Comparison of ENCODE assay signal across 3 cellular contexts in genomic region chr16:16408430-16408829, GRCh38. TPM values are rescaled to one million over a fixed set of nuclear protein-coding genes. Genes with fewer than 3 reads are reported as not detected.
DNase-seq lines count a peak whose midpoint lies in the region; ATAC-seq, FAIRE-seq and TF ChIP-seq lines count a peak whose summit lies in the region.
"Not testable (repeated sequence)": the region's sequence is repeated elsewhere in the genome, so short reads cannot be mapped to it uniquely, and the experiment has no call there.
"Had no signal": no experiment of that assay in that cellular context is flagged by ENCODE, and none has a peak within 500 bp of the region (broad histone marks: within the 10 kb centered on the region; RNA-seq: fewer than 3 reads in every experiment).

No MANE protein-coding gene starts in this region.

- H3K4me3 ChIP-seq in HepG2 (replicated peaks in 1 of 3; ENCODE audit: insufficient read depth in 1 of 3, low read depth in 2 of 3, low read length in 3 of 3): not testable (repeated sequence)

- not testable (repeated sequence) for FAIRE-seq in HepG2 (lab: Jason Lieb, UNC)

- DNase-seq in HepG2 (ENCODE audit: low spot score): not testable (repeated sequence)

- H3K9ac ChIP-seq in HepG2 (ENCODE audit: insufficient read depth, low read depth, low read length): not testable (repeated sequence)

- H4K20me1 ChIP-seq in HepG2 (ENCODE audit: insufficient read depth, low read length): not testable (repeated sequence)

- CTCF ChIA-PET in HepG2 (lab: Yijun Ruan, JAX; ENCODE audit: low intra/inter-chr PET ratio, low total read pairs): not testable (repeated sequence)

- not testable (repeated sequence) for H3K27me3 ChIP-seq in HepG2 (ENCODE audit: control insufficient read depth in 1 of 2, insufficient read depth in 2 of 2, low read length in 2 of 2)

- in situ Hi-C loops in HepG2 (cut with HindIII; ENCODE audit: extremely low pct_ligation_motif_present, low pct_unique_long_range_greater_than_20kb): not testable (repeated sequence)

- POLR2A ChIA-PET in HepG2 (lab: Yijun Ruan, JAX): not testable (repeated sequence)

- H3K9me3 ChIP-seq in HepG2 (ENCODE audit: low read length): not testable (repeated sequence)

- not testable (repeated sequence) for TF ChIP-seq CTCF in HepG2 (CRISPR knock-in tag; IDR thresholded peaks at IDR 0.05)

- not testable (repeated sequence) for H3K27ac ChIP-seq in HepG2 (ENCODE audit: extremely low read length, insufficient read depth, low read length)

- not testable (repeated sequence) for H3K36me3 ChIP-seq in HepG2 (replicated peaks in 1 of 2; ENCODE audit: control insufficient read depth in 1 of 2, insufficient read depth in 2 of 2, low read length in 2 of 2)

- not testable (repeated sequence) for H2AFZ ChIP-seq in HepG2 (ENCODE audit: low read length)

- TF ChIP-seq EP300 in HepG2 (IDR thresholded peaks at IDR 0.05; ENCODE audit: low read depth in 2 of 2, low read length in 2 of 2); HepG2 (CRISPR knock-in tag; IDR thresholded peaks at IDR 0.05; ENCODE audit: borderline replicate concordance): not testable (repeated sequence)

- intact Hi-C loops in HepG2 (cut with micrococcal nuclease; ENCODE audit: unreplicated experiment): not testable (repeated sequence)

- TF ChIP-seq POLR2A in HepG2 (IDR thresholded peaks at IDR 0.05; ENCODE audit: insufficient read depth in 1 of 2, low read depth in 2 of 2, low read length in 2 of 2): not testable (repeated sequence)

- not testable (repeated sequence) for TF ChIP-seq RAD21 in HepG2 (CRISPR knock-in tag; IDR thresholded peaks at IDR 0.05)

- WGBS in HepG2 (ENCODE audit: low lambda C conversion rate): no CpG with 5 or more reads among the region's 6 CpGs

- H3K4me1 ChIP-seq in HepG2 (ENCODE audit: insufficient read depth, low read length): not testable (repeated sequence)

- ATAC-seq in HepG2: peak; percentile 61

- not testable (repeated sequence) for H3K4me2 ChIP-seq in HepG2 (ENCODE audit: low read depth, low read length)

- H3K79me2 ChIP-seq in HepG2 (ENCODE audit: insufficient read depth, low read length): not testable (repeated sequence)

- not testable (repeated sequence) for BruUV-seq in HepG2 (replicated peaks; lab: Mats Ljungman, UMichigan)

RNA-seq across cellular contexts. Expression of gene NPIPA7, which starts 29.5 kb away (rescaled TPM):
- total RNA-seq in HepG2 (2016; rRNA removed; fragmentation: Illumina TruSeq; extraction: Trizol): 4.8 and 11.0 TPM in 2 replicates
- 1.1 and 2.6 TPM in 2 replicates for total RNA-seq in HepG2 (2016; cell fraction: cytosol; rRNA removed; fragmentation: Illumina TruSeq; extraction: Trizol; ENCODE audit: low read depth)
- 4.3 and 9.5 TPM in 2 replicates for total RNA-seq in HepG2 (2016; cell fraction: insoluble cytoplasmic fraction; rRNA removed; fragmentation: Illumina TruSeq; extraction: Trizol)
- 4.0 and 4.2 TPM in 2 replicates for total RNA-seq in HepG2 (2016; cell fraction: membrane; rRNA removed; fragmentation: Illumina TruSeq; extraction: Trizol)
- 4.9 and 17.0 TPM in 2 replicates for total RNA-seq in HepG2 (2016; cell fraction: nucleus; rRNA removed; fragmentation: Illumina TruSeq; extraction: Trizol)
- 65.3 and 97.4 TPM in 2 replicates for polyA plus RNA-seq in HepG2 (2011; rRNA removed)
- 30.8 and 41.5 TPM in 2 replicates for polyA plus RNA-seq in HepG2 (2011; cell fraction: cytosol; rRNA removed)
- polyA plus RNA-seq in HepG2 (2011; cell fraction: nucleus; rRNA removed): 91.0 and 119 TPM in 2 replicates
- 13.5 and 19.9 TPM in 2 replicates for polyA plus RNA-seq in HepG2 (2012)
- 3.9 and 4.4 TPM in 2 replicates for polyA plus RNA-seq in HepG2 (2016; cell fraction: cytosol; fragmentation: Illumina TruSeq; extraction: Trizol; ENCODE audit: low read depth)
- 17.8 and 30.2 TPM in 2 replicates for polyA plus RNA-seq in HepG2 (2016; cell fraction: insoluble cytoplasmic fraction; fragmentation: Illumina TruSeq; extraction: Trizol; ENCODE audit: low read depth)
- 7.8 and 8.1 TPM in 2 replicates for polyA plus RNA-seq in HepG2 (2016; cell fraction: membrane; fragmentation: Illumina TruSeq; extraction: Trizol; ENCODE audit: low read depth)
- polyA plus RNA-seq in HepG2 (2016; cell fraction: nucleus; fragmentation: Illumina TruSeq; extraction: Trizol; ENCODE audit: insufficient read depth, low read depth): 104 and 133 TPM in 2 replicates
- polyA minus RNA-seq in HepG2 (2011; rRNA and poly(A)+ RNA removed; ENCODE audit: low replicate concordance): 0.92 and 1.1 TPM in 2 replicates
- polyA minus RNA-seq in HepG2 (2011; cell fraction: cytosol; rRNA and poly(A)+ RNA removed): 1.4 and 3.1 TPM in 2 replicates
- polyA minus RNA-seq in HepG2 (2011; cell fraction: nucleus; rRNA and poly(A)+ RNA removed): 6.7 and 7.5 TPM in 2 replicates
- polyA plus RNA-seq: CD14-positive monocyte; CD4-positive, CD25-positive, alpha-beta regulatory T cell had no signal
